ENCODE assay signal across 8 cellular contexts in genomic region chr9:99221623-99222415, GRCh38.
DNase-seq lines count a peak whose midpoint lies in the region; ATAC-seq and TF ChIP-seq lines count a peak whose summit lies in the region.

A gene with protein sequence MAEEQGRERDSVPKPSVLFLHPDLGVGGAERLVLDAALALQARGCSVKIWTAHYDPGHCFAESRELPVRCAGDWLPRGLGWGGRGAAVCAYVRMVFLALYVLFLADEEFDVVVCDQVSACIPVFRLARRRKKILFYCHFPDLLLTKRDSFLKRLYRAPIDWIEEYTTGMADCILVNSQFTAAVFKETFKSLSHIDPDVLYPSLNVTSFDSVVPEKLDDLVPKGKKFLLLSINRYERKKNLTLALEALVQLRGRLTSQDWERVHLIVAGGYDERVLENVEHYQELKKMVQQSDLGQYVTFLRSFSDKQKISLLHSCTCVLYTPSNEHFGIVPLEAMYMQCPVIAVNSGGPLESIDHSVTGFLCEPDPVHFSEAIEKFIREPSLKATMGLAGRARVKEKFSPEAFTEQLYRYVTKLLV (minus strand): TSS chr9:99221942. CDS start chr9:99221894, 48 bp downstream.
TSS of gene SEC61B (plus strand) at chr9:99222282. CDS start at chr9:99222364, 82 bp downstream.

- DNase-seq in AG09319 (ENCODE audit: extremely low read depth, low read depth) (peak; percentile 92), NCI-H446 treated with DMSO at 0.1 percent for 48 hours (lab: John Stamatoyannopoulos, UW) (peak; percentile 83), cerebellar nuclear complex (lab: John Stamatoyannopoulos, UW) (peak; percentile 32 to 88), islet precursor cell (peak; percentile 95)
- DNase-seq in activated CD4-positive, CD25-positive, alpha-beta regulatory T cell treated with anti-CD3 and anti-CD28 coated beads, Interleukin-2, amount 50 U/mL, for 72 hours = peak; percentile 90
- DNase-seq in stimulated activated CD4-positive, alpha-beta T cell treated with anti-CD3 and anti-CD28 coated beads, Interleukin-12 subunit alpha, Interleukin-12 subunit beta, amount 100 ng/mL, for 48 hours (ENCODE audit: low read depth in 2 of 3, low spot score in 1 of 3) = peak; percentile 86 to 93 (median 89)

- no peak; the same call in 1 of the 2 replicates for TF ChIP-seq CTCF in AG09319 (IDR thresholded peaks at IDR 0.05; ENCODE audit: low read depth, low read length)

- ATAC-seq in GM19035 (IDR thresholded peaks at IDR 0.05; ENCODE audit: unreplicated experiment) (peak; percentile 92), HG03354 (IDR thresholded peaks at IDR 0.05; ENCODE audit: poor library complexity, severe bottlenecking, unreplicated experiment) (peak; percentile 91)

Comparison
In these comparisons a context has a peak if more than half of its experiments do, and no peak if none do; other contexts are left out.
1. Peak in every context shown above with its lines: DNase-seq and ATAC-seq.